Comparison of ENCODE assay signal across 6 cellular contexts in the genomic region with DNA sequence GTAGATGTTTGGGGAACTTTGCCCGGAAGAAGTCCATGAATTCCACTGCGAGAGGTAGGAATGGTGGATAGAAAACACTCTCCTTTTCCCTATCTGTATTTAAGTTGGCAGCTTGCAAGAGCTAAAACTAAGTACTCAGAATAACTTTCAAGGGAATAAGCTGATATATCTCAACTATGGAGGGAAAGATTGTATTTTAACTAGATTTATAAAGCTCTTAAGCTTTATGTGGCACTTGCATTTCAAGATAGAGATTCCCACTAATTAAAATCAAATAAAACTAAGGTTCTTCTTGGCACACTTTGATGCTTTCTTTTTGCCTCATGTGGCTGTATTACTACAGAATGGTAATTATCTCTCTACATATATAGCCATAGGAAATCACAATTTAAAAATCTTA.
"Had no signal": no experiment of that assay in that cellular context is flagged by ENCODE, and none has a peak within 500 bp of the region (broad histone marks: within the 10 kb centered on the region; RNA-seq: fewer than 3 reads in every experiment).

No MANE protein-coding gene starts in this region.

- H3K27ac ChIP-seq: HL-60 had no signal

- DNase-seq: IMR-90, KBM-7, KG1 had no signal

- H3K4me3 ChIP-seq: K562 had no signal

- ATAC-seq: HepG2, K562 had no signal
